ENCODE assay signal across 8 cellular contexts in the genomic region with DNA sequence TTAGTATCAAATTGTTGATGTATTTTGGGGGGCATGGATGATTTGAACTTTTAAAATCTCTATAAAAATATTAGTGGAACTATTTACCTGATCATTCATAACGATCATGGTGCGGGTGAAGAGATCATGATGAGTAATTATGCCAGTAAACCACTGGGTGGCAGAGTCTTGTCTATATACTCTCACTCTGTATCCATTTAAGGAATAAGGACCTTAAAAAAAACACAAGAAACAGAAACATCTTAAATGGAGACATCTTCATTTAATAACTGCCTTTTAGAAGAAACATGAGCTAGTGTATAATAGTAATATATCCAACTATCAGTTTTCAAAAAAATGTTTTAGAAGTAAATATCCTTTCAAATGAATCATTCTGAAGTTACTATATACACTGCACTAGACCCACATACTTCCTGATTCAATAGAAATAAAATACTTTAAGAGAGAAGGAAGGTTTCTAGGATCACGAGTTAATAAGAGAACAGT.
DNase-seq lines count a peak whose midpoint lies in the region; ATAC-seq and TF ChIP-seq lines count a peak whose summit lies in the region.

No MANE protein-coding gene starts in this region.

- H3K4me1 Mint-ChIP-seq in HFFc6 (ENCODE audit: low read depth) = peaks cover 33% of the 10 kb centered on the region
- H3K4me1 Mint-ChIP-seq in progenitor cell of endocrine pancreas (ENCODE audit: low read depth) = peaks cover 20% of the 10 kb centered on the region

- H3K4me3 Mint-ChIP-seq in HFFc6 (no peak overlapping the region), progenitor cell of endocrine pancreas (ENCODE audit: low read depth) (no peak overlapping the region)

- H3K4me1 ChIP-seq in foreskin keratinocyte = no peaks in the 10 kb centered on the region

- DNase-seq in AG09319 (ENCODE audit: extremely low read depth, low read depth) (peak; percentile 34), GM12865 (ENCODE audit: low read depth) (peak; percentile 65), HFFc6 (peak; percentile 33), NAMALWA (ENCODE audit: low spot score) (peak; percentile 78), foreskin keratinocyte (peak in 1 of 2 donors; percentile 37), progenitor cell of endocrine pancreas (ENCODE audit: low spot score, unreplicated experiment) (no peak), GOT3 (lab: John Stamatoyannopoulos, UW) (no peak)

- ATAC-seq in foreskin keratinocyte = peak; percentile 85

- H3K36me3 Mint-ChIP-seq in HFFc6 (ENCODE audit: low read depth) = peaks cover 26% of the 10 kb centered on the region
- H3K36me3 Mint-ChIP-seq in progenitor cell of endocrine pancreas (ENCODE audit: insufficient read depth) = peaks cover 36% of the 10 kb centered on the region

- H3K4me3 ChIP-seq in GM12865 (ENCODE audit: low read depth, low read length) (no peak overlapping the region), WI38 (ENCODE audit: low read depth, low read length) (no peak overlapping the region)

- TF ChIP-seq CTCF in AG09319 (IDR thresholded peaks at IDR 0.05; ENCODE audit: low read depth, low read length) (peak; percentile 55), GM12865 (IDR thresholded peaks at IDR 0.05; ENCODE audit: insufficient read depth, low read depth, low read length, missing control alignments) (peak; percentile 46), HFFc6 (IDR thresholded peaks at IDR 0.05) (peak; percentile 83), WI38 (IDR thresholded peaks at IDR 0.05; ENCODE audit: low read depth, low read length) (peak; percentile 29; the same call in 1 of the 2 replicates), foreskin keratinocyte (conservative IDR thresholded peaks at IDR 0.05) (peak; percentile 76), progenitor cell of endocrine pancreas (IDR thresholded peaks at IDR 0.05; ENCODE audit: unreplicated experiment) (peak; percentile 67)

- no peaks in the 10 kb centered on the region for H3K27me3 ChIP-seq in foreskin keratinocyte

- peak overlapping the region; percentile 11 for H3K27ac Mint-ChIP-seq in HFFc6
- H3K27ac Mint-ChIP-seq in progenitor cell of endocrine pancreas = peak overlapping the region; percentile 6

- H3K27me3 Mint-ChIP-seq in HFFc6 (ENCODE audit: insufficient read depth) (peaks cover 6% of the 10 kb centered on the region; the same call in 1 of the 2 replicates), progenitor cell of endocrine pancreas (no peaks in the 10 kb centered on the region)

- no peak overlapping the region for H3K27ac ChIP-seq in foreskin keratinocyte

- H3K9me3 Mint-ChIP-seq in HFFc6 = no peaks in the 10 kb centered on the region
- peaks cover 7% of the 10 kb centered on the region for H3K9me3 Mint-ChIP-seq in progenitor cell of endocrine pancreas (ENCODE audit: low read depth)

Comparison
In these comparisons a context has a peak if more than half of its experiments do, and no peak if none do; other contexts are left out.
1. DNase-seq: peak in AG09319 (single experiment), GM12865 (single experiment), HFFc6 (single experiment) and NAMALWA (single experiment); none in progenitor cell of endocrine pancreas (single experiment) and GOT3 (single experiment).
2. CTCF ChIP-seq: peak in every context shown above with its lines; median percentile 83 in HFFc6; 76 in foreskin keratinocyte; 67 in progenitor cell of endocrine pancreas; 55 in AG09319; 46 in GM12865; 29 in WI38.